ENCODE assay signal across 3 cellular contexts in the genomic region with DNA sequence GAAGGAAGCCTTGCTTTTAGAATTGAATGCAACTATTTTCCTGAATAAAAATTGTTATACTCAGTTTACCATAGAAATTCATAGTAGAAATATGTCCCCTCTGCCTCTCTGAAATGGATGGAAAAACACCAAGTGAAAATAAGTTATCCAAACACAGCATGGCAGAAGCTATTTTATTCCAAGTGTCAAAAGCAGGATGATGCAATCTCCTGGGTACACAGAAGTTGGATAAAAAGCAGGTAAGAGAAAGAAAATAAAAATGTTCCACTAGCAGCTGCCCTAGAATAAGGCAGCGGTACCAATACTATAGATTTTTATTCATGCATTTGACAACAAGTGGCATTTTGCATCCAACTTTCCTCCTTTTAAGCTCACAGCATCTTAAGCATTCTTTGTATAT.
A peak's percentile ranks its signal among the peaks of the same experiment; 100 is the strongest.
TF ChIP-seq lines count a peak whose summit lies in the region.

No MANE protein-coding gene starts in this region.

TF ChIP-seq in A549, 52 proteins besides CTCF, POLR2A, EP300 and RAD21:
- TF ChIP-seq TP53 (CRISPR knock-in tag; IDR thresholded peaks at IDR 0.05) (no peak), CBX8 (IDR thresholded peaks at IDR 0.05) (no peak), EHMT2 (IDR thresholded peaks at IDR 0.05; ENCODE audit: low read depth) (no peak), FOXS1 (CRISPR knock-in tag; IDR thresholded peaks at IDR 0.05) (no peak), JUNB (IDR thresholded peaks at IDR 0.05) (no peak), HOXB5 (CRISPR knock-in tag; IDR thresholded peaks at IDR 0.05) (no peak), CHD2 (IDR thresholded peaks at IDR 0.05; ENCODE audit: low read length, partially characterized antibody) (no peak), MAFK (IDR thresholded peaks at IDR 0.05; ENCODE audit: partially characterized antibody) (no peak), SREBF2 (IDR thresholded peaks at IDR 0.05) (no peak), RFX5 (IDR thresholded peaks at IDR 0.05) (no peak), BHLHE40 (IDR thresholded peaks at IDR 0.05; ENCODE audit: low read depth, low read length) (no peak), POLR2AphosphoS2 (conservative IDR thresholded peaks at IDR 0.05; ENCODE audit: low read length) (no peak), CHD4 (IDR thresholded peaks at IDR 0.05; ENCODE audit: borderline replicate concordance) (no peak), FOSL2 (IDR thresholded peaks at IDR 0.05) (no peak), FOSL2 (CRISPR knock-in tag; IDR thresholded peaks at IDR 0.05) (no peak), KDM5A (IDR thresholded peaks at IDR 0.05) (no peak), ZFP36 (IDR thresholded peaks at IDR 0.05; ENCODE audit: borderline replicate concordance, partially characterized antibody) (no peak)
- TF ChIP-seq, protein P1, sequence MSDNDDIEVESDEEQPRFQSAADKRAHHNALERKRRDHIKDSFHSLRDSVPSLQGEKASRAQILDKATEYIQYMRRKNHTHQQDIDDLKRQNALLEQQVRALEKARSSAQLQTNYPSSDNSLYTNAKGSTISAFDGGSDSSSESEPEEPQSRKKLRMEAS (IDR thresholded peaks at IDR 0.05), result no peak
- TF ChIP-seq, protein P2, sequence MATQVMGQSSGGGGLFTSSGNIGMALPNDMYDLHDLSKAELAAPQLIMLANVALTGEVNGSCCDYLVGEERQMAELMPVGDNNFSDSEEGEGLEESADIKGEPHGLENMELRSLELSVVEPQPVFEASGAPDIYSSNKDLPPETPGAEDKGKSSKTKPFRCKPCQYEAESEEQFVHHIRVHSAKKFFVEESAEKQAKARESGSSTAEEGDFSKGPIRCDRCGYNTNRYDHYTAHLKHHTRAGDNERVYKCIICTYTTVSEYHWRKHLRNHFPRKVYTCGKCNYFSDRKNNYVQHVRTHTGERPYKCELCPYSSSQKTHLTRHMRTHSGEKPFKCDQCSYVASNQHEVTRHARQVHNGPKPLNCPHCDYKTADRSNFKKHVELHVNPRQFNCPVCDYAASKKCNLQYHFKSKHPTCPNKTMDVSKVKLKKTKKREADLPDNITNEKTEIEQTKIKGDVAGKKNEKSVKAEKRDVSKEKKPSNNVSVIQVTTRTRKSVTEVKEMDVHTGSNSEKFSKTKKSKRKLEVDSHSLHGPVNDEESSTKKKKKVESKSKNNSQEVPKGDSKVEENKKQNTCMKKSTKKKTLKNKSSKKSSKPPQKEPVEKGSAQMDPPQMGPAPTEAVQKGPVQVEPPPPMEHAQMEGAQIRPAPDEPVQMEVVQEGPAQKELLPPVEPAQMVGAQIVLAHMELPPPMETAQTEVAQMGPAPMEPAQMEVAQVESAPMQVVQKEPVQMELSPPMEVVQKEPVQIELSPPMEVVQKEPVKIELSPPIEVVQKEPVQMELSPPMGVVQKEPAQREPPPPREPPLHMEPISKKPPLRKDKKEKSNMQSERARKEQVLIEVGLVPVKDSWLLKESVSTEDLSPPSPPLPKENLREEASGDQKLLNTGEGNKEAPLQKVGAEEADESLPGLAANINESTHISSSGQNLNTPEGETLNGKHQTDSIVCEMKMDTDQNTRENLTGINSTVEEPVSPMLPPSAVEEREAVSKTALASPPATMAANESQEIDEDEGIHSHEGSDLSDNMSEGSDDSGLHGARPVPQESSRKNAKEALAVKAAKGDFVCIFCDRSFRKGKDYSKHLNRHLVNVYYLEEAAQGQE (IDR thresholded peaks at IDR 0.05), result no peak
- TF ChIP-seq, protein P3, sequence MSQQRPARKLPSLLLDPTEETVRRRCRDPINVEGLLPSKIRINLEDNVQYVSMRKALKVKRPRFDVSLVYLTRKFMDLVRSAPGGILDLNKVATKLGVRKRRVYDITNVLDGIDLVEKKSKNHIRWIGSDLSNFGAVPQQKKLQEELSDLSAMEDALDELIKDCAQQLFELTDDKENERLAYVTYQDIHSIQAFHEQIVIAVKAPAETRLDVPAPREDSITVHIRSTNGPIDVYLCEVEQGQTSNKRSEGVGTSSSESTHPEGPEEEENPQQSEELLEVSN (IDR thresholded peaks at IDR 0.05; ENCODE audit: borderline replicate concordance, low read depth), result no peak

TF ChIP-seq in IMR-90, 13 proteins besides CTCF, POLR2A, EP300 and RAD21:
- TF ChIP-seq, protein P4, sequence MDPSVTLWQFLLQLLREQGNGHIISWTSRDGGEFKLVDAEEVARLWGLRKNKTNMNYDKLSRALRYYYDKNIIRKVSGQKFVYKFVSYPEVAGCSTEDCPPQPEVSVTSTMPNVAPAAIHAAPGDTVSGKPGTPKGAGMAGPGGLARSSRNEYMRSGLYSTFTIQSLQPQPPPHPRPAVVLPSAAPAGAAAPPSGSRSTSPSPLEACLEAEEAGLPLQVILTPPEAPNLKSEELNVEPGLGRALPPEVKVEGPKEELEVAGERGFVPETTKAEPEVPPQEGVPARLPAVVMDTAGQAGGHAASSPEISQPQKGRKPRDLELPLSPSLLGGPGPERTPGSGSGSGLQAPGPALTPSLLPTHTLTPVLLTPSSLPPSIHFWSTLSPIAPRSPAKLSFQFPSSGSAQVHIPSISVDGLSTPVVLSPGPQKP (IDR thresholded peaks at IDR 0.05; ENCODE audit: borderline replicate concordance, low read depth, low read length), result no peak
- TF ChIP-seq CEBPB (IDR thresholded peaks at IDR 0.05; ENCODE audit: low read depth, low read length), result peak; percentile 29; the same call in 1 of the 2 replicates

TF ChIP-seq in H1, 55 proteins besides CTCF, POLR2A, EP300 and RAD21:
- no peak for TF ChIP-seq MAFK (IDR thresholded peaks at IDR 0.05; ENCODE audit: low read depth, low read length)
- TF ChIP-seq, protein P5, sequence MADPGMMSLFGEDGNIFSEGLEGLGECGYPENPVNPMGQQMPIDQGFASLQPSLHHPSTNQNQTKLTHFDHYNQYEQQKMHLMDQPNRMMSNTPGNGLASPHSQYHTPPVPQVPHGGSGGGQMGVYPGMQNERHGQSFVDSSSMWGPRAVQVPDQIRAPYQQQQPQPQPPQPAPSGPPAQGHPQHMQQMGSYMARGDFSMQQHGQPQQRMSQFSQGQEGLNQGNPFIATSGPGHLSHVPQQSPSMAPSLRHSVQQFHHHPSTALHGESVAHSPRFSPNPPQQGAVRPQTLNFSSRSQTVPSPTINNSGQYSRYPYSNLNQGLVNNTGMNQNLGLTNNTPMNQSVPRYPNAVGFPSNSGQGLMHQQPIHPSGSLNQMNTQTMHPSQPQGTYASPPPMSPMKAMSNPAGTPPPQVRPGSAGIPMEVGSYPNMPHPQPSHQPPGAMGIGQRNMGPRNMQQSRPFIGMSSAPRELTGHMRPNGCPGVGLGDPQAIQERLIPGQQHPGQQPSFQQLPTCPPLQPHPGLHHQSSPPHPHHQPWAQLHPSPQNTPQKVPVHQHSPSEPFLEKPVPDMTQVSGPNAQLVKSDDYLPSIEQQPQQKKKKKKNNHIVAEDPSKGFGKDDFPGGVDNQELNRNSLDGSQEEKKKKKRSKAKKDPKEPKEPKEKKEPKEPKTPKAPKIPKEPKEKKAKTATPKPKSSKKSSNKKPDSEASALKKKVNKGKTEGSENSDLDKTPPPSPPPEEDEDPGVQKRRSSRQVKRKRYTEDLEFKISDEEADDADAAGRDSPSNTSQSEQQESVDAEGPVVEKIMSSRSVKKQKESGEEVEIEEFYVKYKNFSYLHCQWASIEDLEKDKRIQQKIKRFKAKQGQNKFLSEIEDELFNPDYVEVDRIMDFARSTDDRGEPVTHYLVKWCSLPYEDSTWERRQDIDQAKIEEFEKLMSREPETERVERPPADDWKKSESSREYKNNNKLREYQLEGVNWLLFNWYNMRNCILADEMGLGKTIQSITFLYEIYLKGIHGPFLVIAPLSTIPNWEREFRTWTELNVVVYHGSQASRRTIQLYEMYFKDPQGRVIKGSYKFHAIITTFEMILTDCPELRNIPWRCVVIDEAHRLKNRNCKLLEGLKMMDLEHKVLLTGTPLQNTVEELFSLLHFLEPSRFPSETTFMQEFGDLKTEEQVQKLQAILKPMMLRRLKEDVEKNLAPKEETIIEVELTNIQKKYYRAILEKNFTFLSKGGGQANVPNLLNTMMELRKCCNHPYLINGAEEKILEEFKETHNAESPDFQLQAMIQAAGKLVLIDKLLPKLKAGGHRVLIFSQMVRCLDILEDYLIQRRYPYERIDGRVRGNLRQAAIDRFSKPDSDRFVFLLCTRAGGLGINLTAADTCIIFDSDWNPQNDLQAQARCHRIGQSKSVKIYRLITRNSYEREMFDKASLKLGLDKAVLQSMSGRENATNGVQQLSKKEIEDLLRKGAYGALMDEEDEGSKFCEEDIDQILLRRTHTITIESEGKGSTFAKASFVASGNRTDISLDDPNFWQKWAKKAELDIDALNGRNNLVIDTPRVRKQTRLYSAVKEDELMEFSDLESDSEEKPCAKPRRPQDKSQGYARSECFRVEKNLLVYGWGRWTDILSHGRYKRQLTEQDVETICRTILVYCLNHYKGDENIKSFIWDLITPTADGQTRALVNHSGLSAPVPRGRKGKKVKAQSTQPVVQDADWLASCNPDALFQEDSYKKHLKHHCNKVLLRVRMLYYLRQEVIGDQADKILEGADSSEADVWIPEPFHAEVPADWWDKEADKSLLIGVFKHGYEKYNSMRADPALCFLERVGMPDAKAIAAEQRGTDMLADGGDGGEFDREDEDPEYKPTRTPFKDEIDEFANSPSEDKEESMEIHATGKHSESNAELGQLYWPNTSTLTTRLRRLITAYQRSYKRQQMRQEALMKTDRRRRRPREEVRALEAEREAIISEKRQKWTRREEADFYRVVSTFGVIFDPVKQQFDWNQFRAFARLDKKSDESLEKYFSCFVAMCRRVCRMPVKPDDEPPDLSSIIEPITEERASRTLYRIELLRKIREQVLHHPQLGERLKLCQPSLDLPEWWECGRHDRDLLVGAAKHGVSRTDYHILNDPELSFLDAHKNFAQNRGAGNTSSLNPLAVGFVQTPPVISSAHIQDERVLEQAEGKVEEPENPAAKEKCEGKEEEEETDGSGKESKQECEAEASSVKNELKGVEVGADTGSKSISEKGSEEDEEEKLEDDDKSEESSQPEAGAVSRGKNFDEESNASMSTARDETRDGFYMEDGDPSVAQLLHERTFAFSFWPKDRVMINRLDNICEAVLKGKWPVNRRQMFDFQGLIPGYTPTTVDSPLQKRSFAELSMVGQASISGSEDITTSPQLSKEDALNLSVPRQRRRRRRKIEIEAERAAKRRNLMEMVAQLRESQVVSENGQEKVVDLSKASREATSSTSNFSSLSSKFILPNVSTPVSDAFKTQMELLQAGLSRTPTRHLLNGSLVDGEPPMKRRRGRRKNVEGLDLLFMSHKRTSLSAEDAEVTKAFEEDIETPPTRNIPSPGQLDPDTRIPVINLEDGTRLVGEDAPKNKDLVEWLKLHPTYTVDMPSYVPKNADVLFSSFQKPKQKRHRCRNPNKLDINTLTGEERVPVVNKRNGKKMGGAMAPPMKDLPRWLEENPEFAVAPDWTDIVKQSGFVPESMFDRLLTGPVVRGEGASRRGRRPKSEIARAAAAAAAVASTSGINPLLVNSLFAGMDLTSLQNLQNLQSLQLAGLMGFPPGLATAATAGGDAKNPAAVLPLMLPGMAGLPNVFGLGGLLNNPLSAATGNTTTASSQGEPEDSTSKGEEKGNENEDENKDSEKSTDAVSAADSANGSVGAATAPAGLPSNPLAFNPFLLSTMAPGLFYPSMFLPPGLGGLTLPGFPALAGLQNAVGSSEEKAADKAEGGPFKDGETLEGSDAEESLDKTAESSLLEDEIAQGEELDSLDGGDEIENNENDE (IDR thresholded peaks at IDR 0.05; ENCODE audit: insufficient replicate concordance, low read length), result no peak
- TF ChIP-seq CREB1 (IDR thresholded peaks at IDR 0.05), result no peak
- TF ChIP-seq CBX8 (IDR thresholded peaks at IDR 0.05; ENCODE audit: borderline replicate concordance, low read depth, low read length), result no peak
- no peak for TF ChIP-seq KDM5A (IDR thresholded peaks at IDR 0.05; ENCODE audit: low read length)
- TF ChIP-seq CEBPB (IDR thresholded peaks at IDR 0.05; ENCODE audit: low read depth, low read length), result peak; percentile 73; the same call in 1 of the 2 replicates
